Comparison of ENCODE assay signal across 23 cellular contexts in genomic region chr1:29716306-29716705, GRCh38.
"Had no signal": no experiment of that assay in that cellular context is flagged by ENCODE, and none has a peak within 500 bp of the region (broad histone marks: within the 10 kb centered on the region; RNA-seq: fewer than 3 reads in every experiment).

No MANE protein-coding gene starts in this region.

- H3K9me3 ChIP-seq: MG63 had no signal

- H3K4me3 ChIP-seq: MG63, SJCRH30 had no signal

- H3K36me3 ChIP-seq: MG63, SJCRH30 had no signal

- H3K27ac ChIP-seq: SJCRH30 had no signal

- DNase-seq: IMR-90, Karpas-422, KG1, MG63, NCI-H1092, NCI-H1105 treated with DMSO at 0.1 percent for 48 hours, NCI-H1417 treated with DMSO at 0.1 percent for 48 hours, NCI-H146, NCI-H187, NCI-H2029, NCI-H2081 treated with DMSO at 0.1 percent for 48 hours, NCI-H2171, NCI-H226, NCI-H446, NCI-H510A, NCI-H524 treated with DMSO at 0.1 percent for 48 hours, NCI-H69, NCI-H774, SHP77 treated with DMSO at 0.1 percent for 48 hours, SJCRH30 had no signal

- ATAC-seq: HepG2, Right ventricle myocardium inferior, SK-N-SH treated with all-trans-retinoic acid at 6 μM for 48 hours had no signal

- H3K27me3 ChIP-seq: MG63, SJCRH30 had no signal

- FAIRE-seq: HepG2 had no signal
